22 cellular contexts compared by ENCODE assay signal in genomic region chr2:46612675-46613074, GRCh38.
"Had no signal": no experiment of that assay in that cellular context is flagged by ENCODE, and none has a peak within 500 bp of the region (broad histone marks: within the 10 kb centered on the region; RNA-seq: fewer than 3 reads in every experiment).

No MANE protein-coding gene starts in this region.

- H3K4me3 Mint-ChIP-seq: IgD-negative memory B cell had no signal

- H3K9me3 Mint-ChIP-seq: IgD-negative memory B cell had no signal

- DNase-seq: Karpas-422, KBM-7, MV-4-11, NCI-H1048, NCI-H1105 treated with DMSO at 0.1 percent for 48 hours, NCI-H1417 treated with DMSO at 0.1 percent for 48 hours, NCI-H146, NCI-H187, NCI-H2029, NCI-H2081 treated with DMSO at 0.1 percent for 48 hours, NCI-H2171, NCI-H226, NCI-H446, NCI-H510A, NCI-H524 treated with DMSO at 0.1 percent for 48 hours, NCI-H69, NCI-H774, PC-3, SHP77 treated with DMSO at 0.1 percent for 48 hours, SJCRH30, T-helper 1 cell had no signal

- H3K27me3 Mint-ChIP-seq: IgD-negative memory B cell had no signal

- H3K27ac Mint-ChIP-seq: IgD-negative memory B cell had no signal

- H3K4me3 ChIP-seq: SJCRH30 had no signal

- H3K27me3 ChIP-seq: SJCRH30 had no signal

- H3K27ac ChIP-seq: SJCRH30 had no signal
